In the genomic region with DNA sequence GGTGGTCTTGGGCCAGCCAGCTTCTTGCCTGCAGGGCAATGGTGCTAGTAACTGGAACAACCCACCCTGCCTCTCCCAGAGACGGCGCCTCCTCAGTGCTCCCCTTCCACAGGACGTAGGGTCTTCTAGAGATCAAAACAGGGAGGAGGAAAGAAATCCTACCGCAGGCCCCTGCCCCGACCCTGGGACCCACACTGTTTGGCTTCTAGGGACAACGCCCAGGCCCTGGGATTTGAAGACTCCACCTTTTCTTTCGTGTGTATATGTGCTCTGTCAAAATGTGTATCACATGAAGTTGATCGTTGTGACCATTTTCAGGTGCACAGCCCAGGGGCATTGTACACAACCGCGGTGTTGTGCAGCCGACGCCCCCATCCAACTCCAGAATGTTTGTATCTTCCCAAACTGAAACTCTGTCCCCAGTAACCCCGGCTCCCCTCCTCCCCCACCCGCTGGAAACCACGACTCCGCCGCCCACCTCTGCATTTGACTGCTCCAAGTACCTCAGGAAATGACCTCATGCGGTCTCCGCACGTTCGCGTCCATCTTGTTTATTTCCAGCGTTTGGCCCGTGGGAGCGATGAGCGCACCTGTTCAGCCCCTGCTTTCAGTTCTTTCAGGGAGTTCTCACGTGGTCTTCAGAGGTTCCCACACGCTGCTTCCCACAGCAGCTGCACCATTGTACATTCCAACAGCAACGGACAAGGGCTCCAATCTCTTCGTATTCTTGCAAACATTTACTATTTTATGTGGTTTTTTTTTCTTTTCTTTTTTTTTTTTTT, we compare ENCODE assay signal across 9 cellular contexts. TPM values are rescaled to one million over a fixed set of nuclear protein-coding genes. Genes with fewer than 3 reads are reported as not detected.
DNase-seq lines count a peak whose midpoint lies in the region; ATAC-seq, FAIRE-seq and TF ChIP-seq lines count a peak whose summit lies in the region.
"Had no signal": no experiment of that assay in that cellular context is flagged by ENCODE, and none has a peak within 500 bp of the region (broad histone marks: within the 10 kb centered on the region; RNA-seq: fewer than 3 reads in every experiment).

No MANE protein-coding gene starts in this region.

- H3K9me3 Mint-ChIP-seq in IgD-negative memory B cell, result peaks cover 4 to 27% (median 19%) of the 10 kb centered on the region in 3 donors

- H3K27me3 ChIP-seq in DND-41 (ENCODE audit: insufficient read depth, low read length, poor library complexity), result peaks cover 4% of the 10 kb centered on the region

- no peaks in the 10 kb centered on the region for H3K36me3 Mint-ChIP-seq in IgD-negative memory B cell

- peaks cover 7 to 12% (median 10%) of the 10 kb centered on the region in 3 donors for H3K4me1 Mint-ChIP-seq in IgD-negative memory B cell

- DNase-seq in DND-41, result peak; percentile 99
- peak; percentile 83 for DNase-seq in activated CD4-positive, alpha-beta T cell treated with anti-CD3 and anti-CD28 coated beads for 48 hours
- peak; percentile 16 for DNase-seq in fibroblast of mammary gland (ENCODE audit: low read depth)
- peak; percentile 49 for DNase-seq in stimulated activated CD8-positive, alpha-beta memory T cell treated with anti-CD3 and anti-CD28 coated beads, Interleukin-4, amount 100 ng/mL, for 24 hours (ENCODE audit: low read depth)
- DNase-seq in RCC 7860 (ENCODE audit: low spot score), result no peak
- no peak for DNase-seq in NCI-H1930 (lab: John Stamatoyannopoulos, UW)

- H3K27me3 Mint-ChIP-seq in IgD-negative memory B cell, result peaks cover 52% of the 10 kb centered on the region

- peaks cover 69% of the 10 kb centered on the region for H3K79me2 ChIP-seq in DND-41 (ENCODE audit: insufficient read depth, low read length)
- H3K79me2 ChIP-seq: parathyroid adenoma had no signal

- peaks cover 64% of the 10 kb centered on the region for H3K4me1 ChIP-seq in DND-41 (ENCODE audit: insufficient read depth, low read length)
- H3K4me1 ChIP-seq: parathyroid adenoma had no signal

- peaks cover 10% of the 10 kb centered on the region for H4K20me1 ChIP-seq in DND-41 (ENCODE audit: insufficient read depth, low read length)

- H3K4me3 Mint-ChIP-seq in IgD-negative memory B cell, result peak overlapping the region; percentile 72 to 97 (median 84)

- peak overlapping the region; percentile 97 for H3K4me2 ChIP-seq in DND-41 (ENCODE audit: insufficient read depth, low read length)

- H3K9ac ChIP-seq in DND-41 (ENCODE audit: low read depth, low read length), result peak overlapping the region; percentile 95
- H3K9ac ChIP-seq: parathyroid adenoma had no signal

- FAIRE-seq in RCC 7860 (lab: Jason Lieb, UNC), result no peak

- H2AFZ ChIP-seq in DND-41 (ENCODE audit: low read depth, low read length), result peak overlapping the region; percentile 48
- H2AFZ ChIP-seq: parathyroid adenoma had no signal

- peaks cover 24% of the 10 kb centered on the region for H3K9me3 ChIP-seq in DND-41 (ENCODE audit: insufficient read depth, low read length, severe bottlenecking)

- ATAC-seq in DND-41 (ENCODE audit: insufficient read depth, low read depth) (peak; percentile 68), GM21381 (IDR thresholded peaks at IDR 0.05; ENCODE audit: unreplicated experiment) (peak; percentile 55)

- peak overlapping the region; percentile 94 for H3K27ac ChIP-seq in DND-41 (ENCODE audit: low read length)
- H3K27ac ChIP-seq: parathyroid adenoma had no signal

- TF ChIP-seq CTCF in DND-41 (IDR thresholded peaks at IDR 0.05; ENCODE audit: borderline replicate concordance, extremely low read depth, low read length, poor library complexity, severe bottlenecking) (no peak), fibroblast of mammary gland (conservative IDR thresholded peaks at IDR 0.05; ENCODE audit: control insufficient read depth, insufficient read depth, low read depth, low read length) (no peak)

- peak overlapping the region; percentile 73 to 97 (median 86) for H3K27ac Mint-ChIP-seq in IgD-negative memory B cell

- H3K4me3 ChIP-seq in DND-41 (ENCODE audit: low read depth in 1 of 2, low read length in 2 of 2), result peak overlapping the region; percentile 64 to 95
- no peak overlapping the region for H3K4me3 ChIP-seq in fibroblast of mammary gland (ENCODE audit: control insufficient read depth, low read depth, low read length)

- peaks cover 27% of the 10 kb centered on the region for H3K36me3 ChIP-seq in DND-41 (ENCODE audit: insufficient read depth, low read length)

RNA-seq across cellular contexts. Expression of a gene that starts 3.4 kb away (rescaled TPM):
- polyA plus RNA-seq in IgD-negative memory B cell, result not detected

RNA-seq across cellular contexts. Expression of a gene that starts 57.7 kb away (rescaled TPM):
- 4.1 TPM for polyA plus RNA-seq in IgD-negative memory B cell

Comparison
In these comparisons a context has a peak if more than half of its experiments do, and no peak if none do; other contexts are left out.
1. DNase-seq: peak in DND-41 (single experiment), activated CD4-positive, alpha-beta T cell treated with anti-CD3 and anti-CD28 coated beads for 48 hours (single experiment), fibroblast of mammary gland (single experiment) and stimulated activated CD8-positive, alpha-beta memory T cell treated with anti-CD3 and anti-CD28 coated beads, Interleukin-4, amount 100 ng/mL, for 24 hours (single experiment); none in RCC 7860 (single experiment) and NCI-H1930 (0 of 2).